ENCODE assay signal across 10 cellular contexts in genomic region chrX:48677456-48678030, GRCh38. TPM values are rescaled to one million over a fixed set of nuclear protein-coding genes. Genes with fewer than 3 reads are reported as not detected.
DNase-seq lines count a peak whose midpoint lies in the region; ATAC-seq and TF ChIP-seq lines count a peak whose summit lies in the region.
"Had no signal": no experiment of that assay in that cellular context is flagged by ENCODE, and none has a peak within 500 bp of the region (broad histone marks: within the 10 kb centered on the region; RNA-seq: fewer than 3 reads in every experiment).

No MANE protein-coding gene starts in this region.

- no peaks in the 10 kb centered on the region for H3K27me3 Mint-ChIP-seq in activated T-cell treated with anti-CD3 and anti-CD28 coated beads, Interleukin-2, amount 50 U/mL, for 4 hours (ENCODE audit: low read depth)
- no peaks in the 10 kb centered on the region for H3K27me3 Mint-ChIP-seq in activated T-helper 17 cell treated with anti-CD3 and anti-CD28 coated beads, Interleukin-2, amount 50 U/mL, for 72 hours

- peaks cover 22% of the 10 kb centered on the region for H3K4me1 Mint-ChIP-seq in activated T-cell treated with anti-CD3 and anti-CD28 coated beads, Interleukin-2, amount 50 U/mL, for 4 hours (ENCODE audit: low read depth)
- no peaks in the 10 kb centered on the region for H3K4me1 Mint-ChIP-seq in activated T-helper 17 cell treated with anti-CD3 and anti-CD28 coated beads, Interleukin-2, amount 50 U/mL, for 72 hours

- intact Hi-C loops in left colon (cut with DNase I, micrococcal nuclease) (no loop called here), ascending aorta (cut with DNase I) (loop anchor here (5.0 kb wide), 1 partner anchor 125 kb away; the partner anchor contains the start of gene HDAC6)

- no peaks in the 10 kb centered on the region for H3K36me3 ChIP-seq in thoracic aorta
- no peaks in the 10 kb centered on the region for H3K36me3 ChIP-seq in ascending aorta

- H3K27me3 ChIP-seq in thoracic aorta (replicated peaks; ENCODE audit: insufficient read depth) (no peaks in the 10 kb centered on the region), ascending aorta (no peaks in the 10 kb centered on the region)

- H3K4me1 ChIP-seq in thoracic aorta (ENCODE audit: control insufficient read depth in 1 of 2, low read depth in 2 of 2) (no peaks in the 10 kb centered on the region), ascending aorta (peaks cover 0 to 4% of the 10 kb centered on the region in 2 donors)

- H3K36me3 Mint-ChIP-seq in activated T-cell treated with anti-CD3 and anti-CD28 coated beads, Interleukin-2, amount 50 U/mL, for 4 hours (ENCODE audit: insufficient read depth) = no peaks in the 10 kb centered on the region
- no peaks in the 10 kb centered on the region for H3K36me3 Mint-ChIP-seq in activated T-helper 17 cell treated with anti-CD3 and anti-CD28 coated beads, Interleukin-2, amount 50 U/mL, for 72 hours (ENCODE audit: low read depth)

- H3K27ac Mint-ChIP-seq in activated T-helper 17 cell treated with anti-CD3 and anti-CD28 coated beads, Interleukin-2, amount 50 U/mL, for 72 hours = peak overlapping the region; percentile 84

- no peaks in the 10 kb centered on the region for H3K9me3 Mint-ChIP-seq in activated T-cell treated with anti-CD3 and anti-CD28 coated beads, Interleukin-2, amount 50 U/mL, for 4 hours
- H3K9me3 Mint-ChIP-seq in activated T-helper 17 cell treated with anti-CD3 and anti-CD28 coated beads, Interleukin-2, amount 50 U/mL, for 72 hours = no peaks in the 10 kb centered on the region

- H3K27ac ChIP-seq in thoracic aorta (no peak overlapping the region), ascending aorta (no peak overlapping the region)

- ATAC-seq in activated T-cell treated with anti-CD3 and anti-CD28 coated beads, Interleukin-2, amount 50 U/mL, for 4 hours = no peak
- no peak for ATAC-seq in activated T-helper 17 cell treated with anti-CD3 and anti-CD28 coated beads, Interleukin-2, amount 50 U/mL, for 72 hours (replicated peaks)
- ATAC-seq in left colon = peak; percentile 41
- ATAC-seq in thoracic aorta (ENCODE audit: insufficient number of reproducible peaks, low FRiP score, low read depth) = no peak

- peak overlapping the region; percentile 89 for H3K4me3 Mint-ChIP-seq in activated T-cell treated with anti-CD3 and anti-CD28 coated beads, Interleukin-2, amount 50 U/mL, for 4 hours
- peak overlapping the region; percentile 87 for H3K4me3 Mint-ChIP-seq in activated T-helper 17 cell treated with anti-CD3 and anti-CD28 coated beads, Interleukin-2, amount 50 U/mL, for 72 hours

- TF ChIP-seq CTCF in thoracic aorta (IDR thresholded peaks at IDR 0.05) (no peak), ascending aorta (IDR thresholded peaks at IDR 0.05) (no peak)

- DNase-seq in activated T-cell treated with anti-CD3 and anti-CD28 coated beads, Interleukin-2, amount 50 U/mL, for 4 hours = no peak
- no peak for DNase-seq in activated T-cell treated with anti-CD3 and anti-CD28 coated beads for 4 hours
- no peak for DNase-seq in left colon
- no peak for DNase-seq in thoracic aorta (ENCODE audit: low spot score)
- DNase-seq in hippocampal formation (lab: John Stamatoyannopoulos, UW) = no peak
- no peak for DNase-seq in SHP77 treated with DMSO at 0.1 percent for 48 hours (lab: John Stamatoyannopoulos, UW)
- no peak for DNase-seq in ascending aorta (ENCODE audit: low spot score in 2 of 2)
- DNase-seq: activated CD4-positive, alpha-beta T cell treated with anti-CD3 and anti-CD28 coated beads, Interleukin-2, amount 50 U/mL, for 1 hour; NCI-H2029 had no signal

- no peaks in the 10 kb centered on the region for H3K9me3 ChIP-seq in thoracic aorta
- no peaks in the 10 kb centered on the region for H3K9me3 ChIP-seq in ascending aorta

- H3K4me3 ChIP-seq in thoracic aorta = peak overlapping the region; percentile 76
- H3K4me3 ChIP-seq in ascending aorta = no peak overlapping the region

RNA-seq across cellular contexts. Expression of gene WAS, which starts 6.1 kb away (rescaled TPM):
- total RNA-seq in activated T-cell treated with anti-CD3 and anti-CD28 coated beads, Interleukin-2, amount 50 U/mL, for 4 hours = 10 to 100 TPM; 83.3 to 86.5 (median 86.2) TPM
- 100 to 1,000 TPM in 1 of 2 donors, 10 to 100 TPM in 1; 96.8 to 102 TPM for total RNA-seq in activated T-helper 17 cell treated with anti-CD3 and anti-CD28 coated beads, Interleukin-2, amount 50 U/mL, for 72 hours
- total RNA-seq in left colon = 1 to 10 TPM; 2.4 to 6.6 TPM
- total RNA-seq in thoracic aorta = 1 to 10 TPM; 8.5 to 9.1 TPM
- 29.5 TPM for total RNA-seq in ascending aorta

RNA-seq across cellular contexts. Expression of gene SUV39H1, which starts 19.0 kb away (rescaled TPM):
- total RNA-seq in activated T-cell treated with anti-CD3 and anti-CD28 coated beads, Interleukin-2, amount 50 U/mL, for 4 hours = 10 to 100 TPM; 21.2 to 25.5 (median 23.2) TPM
- 10 to 100 TPM; 24.2 to 30.5 TPM for total RNA-seq in activated T-helper 17 cell treated with anti-CD3 and anti-CD28 coated beads, Interleukin-2, amount 50 U/mL, for 72 hours
- total RNA-seq in left colon (1 to 10 TPM; 3.1 to 5.0 TPM), thoracic aorta (1 to 10 TPM; 3.5 to 4.4 TPM), ascending aorta (0.21 TPM)
